ENCODE assay signal across 29 cellular contexts in the genomic region with DNA sequence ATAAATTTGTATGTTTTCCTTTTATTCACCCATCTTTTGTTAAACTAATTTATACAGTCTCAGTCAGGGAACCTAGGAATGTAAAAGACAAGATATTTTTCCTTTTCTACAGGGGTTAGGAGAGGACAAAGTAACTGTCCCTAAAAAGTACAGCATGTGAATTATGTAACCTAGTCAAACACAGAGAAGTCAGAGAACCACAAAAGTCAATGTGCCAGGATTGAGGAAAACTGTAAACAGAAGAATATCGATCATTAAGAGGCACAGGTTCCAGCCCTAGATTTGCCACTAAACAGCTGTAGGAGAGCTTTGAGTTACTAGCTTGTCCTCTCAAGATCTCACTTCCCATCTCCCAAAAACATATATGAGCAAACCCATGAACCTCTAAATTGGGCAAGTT.
"Had no signal": no experiment of that assay in that cellular context is flagged by ENCODE, and none has a peak within 500 bp of the region (broad histone marks: within the 10 kb centered on the region; RNA-seq: fewer than 3 reads in every experiment).

No MANE protein-coding gene starts in this region.

- FAIRE-seq: urothelium cell line had no signal

- H3K27me3 ChIP-seq: stomach, suprapubic skin, testis, thyroid gland, tibial artery, tibial nerve, transverse colon, upper lobe of left lung, upper lobe of right lung, uterus, vagina had no signal

- H3K27ac ChIP-seq: stomach, suprapubic skin, testis, thoracic aorta, thyroid gland, tibial artery, tibial nerve, transverse colon, upper lobe of left lung, upper lobe of right lung, uterus, vagina had no signal

- H3K27me3 Mint-ChIP-seq: stimulated activated memory B cell treated with anti-CD40 and anti-IgM and Interleukin-4, amounts not matched to agents 10 μg/mL and 1 μg/mL and 100 μg/mL, for 72 hours; stimulated activated naive B cell treated with anti-CD40 and anti-IgM and Interleukin-4, amounts not matched to agents 10 μg/mL and 1 μg/mL and 100 μg/mL, for 72 hours; stimulated activated naive CD8-positive, alpha-beta T cell treated with anti-CD3 and anti-CD28 coated beads, Interleukin-15, amount 100 ng/mL, for 72 hours; stimulated activated naive CD8-positive, alpha-beta T cell treated with anti-CD3 and anti-CD28 coated beads, Interleukin-15, Interleukin-2, amounts not matched to agents 100 ng/mL and 50 ng/mL, for 24 hours; type B pancreatic cell had no signal

- ATAC-seq: stimulated activated effector memory CD8-positive, alpha-beta T cell treated with anti-CD3 and anti-CD28 coated beads, Interleukin-12 subunit alpha, Interleukin-12 subunit beta, amount 100 ng/mL, for 72 hours; stimulated activated memory B cell treated with anti-CD40 and anti-IgM and Interleukin-4, amounts not matched to agents 10 μg/mL and 1 μg/mL and 100 μg/mL, for 72 hours; stimulated activated naive B cell treated with anti-CD40 and anti-IgM and Interleukin-4, amounts not matched to agents 10 μg/mL and 1 μg/mL and 100 μg/mL, for 72 hours; stimulated activated naive CD8-positive, alpha-beta T cell treated with anti-CD3 and anti-CD28 coated beads, Interleukin-15, amount 100 ng/mL, for 72 hours; stimulated activated naive CD8-positive, alpha-beta T cell treated with anti-CD3 and anti-CD28 coated beads, Interleukin-15, Interleukin-2, amounts not matched to agents 100 U/mL and 50 U/mL, for 24 hours; upper lobe of right lung had no signal

- H3K36me3 Mint-ChIP-seq: stimulated activated effector memory CD8-positive, alpha-beta T cell treated with anti-CD3 and anti-CD28 coated beads, Interleukin-12 subunit alpha, Interleukin-12 subunit beta, amount 100 ng/mL, for 72 hours; stimulated activated memory B cell treated with anti-CD40 and anti-IgM and Interleukin-4, amounts not matched to agents 10 μg/mL and 1 μg/mL and 100 μg/mL, for 72 hours; stimulated activated naive B cell treated with anti-CD40 and anti-IgM and Interleukin-4, amounts not matched to agents 10 μg/mL and 1 μg/mL and 100 μg/mL, for 72 hours; type B pancreatic cell had no signal

- H3K4me3 ChIP-seq: stomach, suprapubic skin, testis, thoracic aorta, thyroid gland, tibial artery, tibial nerve, transverse colon, upper lobe of left lung, upper lobe of right lung, uterus, vagina had no signal

- H3K4me3 Mint-ChIP-seq: stimulated activated effector memory CD8-positive, alpha-beta T cell treated with anti-CD3 and anti-CD28 coated beads, Interleukin-12 subunit alpha, Interleukin-12 subunit beta, amount 100 ng/mL, for 72 hours; stimulated activated memory B cell treated with anti-CD40 and anti-IgM and Interleukin-4, amounts not matched to agents 10 μg/mL and 1 μg/mL and 100 μg/mL, for 72 hours; stimulated activated naive B cell treated with anti-CD40 and anti-IgM and Interleukin-4, amounts not matched to agents 10 μg/mL and 1 μg/mL and 100 μg/mL, for 72 hours; stimulated activated naive CD8-positive, alpha-beta T cell treated with anti-CD3 and anti-CD28 coated beads, Interleukin-15, amount 100 ng/mL, for 72 hours; stimulated activated naive CD8-positive, alpha-beta T cell treated with anti-CD3 and anti-CD28 coated beads, Interleukin-15, Interleukin-2, amounts not matched to agents 100 ng/mL and 50 ng/mL, for 24 hours; type B pancreatic cell had no signal

- H3K4me1 ChIP-seq: stomach, suprapubic skin, testis, thyroid gland, tibial artery, tibial nerve, transverse colon, upper lobe of left lung, upper lobe of right lung, uterus, vagina had no signal

- DNase-seq: stimulated activated CD4-positive, alpha-beta T cell treated with anti-CD3 and anti-CD28 coated beads, Interleukin-2, amount 100 ng/mL, for 48 hours; stimulated activated CD4-positive, alpha-beta T cell treated with anti-CD3 and anti-CD28 coated beads, Interleukin-4, amount 100 ng/mL, for 1 hour; stimulated activated CD4-positive, alpha-beta T cell treated with anti-CD3 and anti-CD28 coated beads, Interleukin-4, amount 100 ng/mL, for 24 hours; stimulated activated CD4-positive, alpha-beta T cell treated with anti-CD3 and anti-CD28 coated beads, Interleukin-4, amount 100 ng/mL, for 4 hours; stimulated activated CD8-positive, alpha-beta memory T cell treated with anti-CD3 and anti-CD28 coated beads, Interleukin-4, amount 100 ng/mL, for 48 hours; stimulated activated naive B cell treated with anti-CD40 and anti-IgM and Interleukin-4, amounts not matched to agents 10 μg/mL and 1 μg/mL and 100 μg/mL, for 72 hours; stimulated activated naive CD4-positive, alpha-beta T cell; stimulated activated naive CD4-positive, alpha-beta T cell treated with Interleukin-2 at 50 U/mL for 16 hours; stimulated activated naive CD8-positive, alpha-beta T cell treated with anti-CD3 and anti-CD28 coated beads, Interleukin-15, amount 100 ng/mL, for 72 hours; stimulated activated naive CD8-positive, alpha-beta T cell treated with anti-CD3 and anti-CD28 coated beads, Interleukin-15, Interleukin-2, amounts not matched to agents 100 U/mL and 50 U/mL, for 24 hours; stomach; substantia nigra; testis; thyroid gland; tibial artery; transverse colon; trophoblast cell; upper lobe of left lung; upper lobe of right lung; uterus had no signal

- H3K27ac Mint-ChIP-seq: stimulated activated effector memory CD8-positive, alpha-beta T cell treated with anti-CD3 and anti-CD28 coated beads, Interleukin-12 subunit alpha, Interleukin-12 subunit beta, amount 100 ng/mL, for 72 hours; stimulated activated memory B cell treated with anti-CD40 and anti-IgM and Interleukin-4, amounts not matched to agents 10 μg/mL and 1 μg/mL and 100 μg/mL, for 72 hours; stimulated activated naive B cell treated with anti-CD40 and anti-IgM and Interleukin-4, amounts not matched to agents 10 μg/mL and 1 μg/mL and 100 μg/mL, for 72 hours; stimulated activated naive CD8-positive, alpha-beta T cell treated with anti-CD3 and anti-CD28 coated beads, Interleukin-15, Interleukin-2, amounts not matched to agents 100 ng/mL and 50 ng/mL, for 24 hours; type B pancreatic cell had no signal

- H3K4me1 Mint-ChIP-seq: stimulated activated effector memory CD8-positive, alpha-beta T cell treated with anti-CD3 and anti-CD28 coated beads, Interleukin-12 subunit alpha, Interleukin-12 subunit beta, amount 100 ng/mL, for 72 hours; stimulated activated memory B cell treated with anti-CD40 and anti-IgM and Interleukin-4, amounts not matched to agents 10 μg/mL and 1 μg/mL and 100 μg/mL, for 72 hours; stimulated activated naive B cell treated with anti-CD40 and anti-IgM and Interleukin-4, amounts not matched to agents 10 μg/mL and 1 μg/mL and 100 μg/mL, for 72 hours; stimulated activated naive CD8-positive, alpha-beta T cell treated with anti-CD3 and anti-CD28 coated beads, Interleukin-15, amount 100 ng/mL, for 72 hours had no signal

- H3K36me3 ChIP-seq: stomach, suprapubic skin, thoracic aorta, thyroid gland, tibial artery, tibial nerve, transverse colon, upper lobe of left lung, upper lobe of right lung, uterus, vagina had no signal

- H3K9me3 ChIP-seq: stomach, suprapubic skin, testis, thoracic aorta, thyroid gland, tibial artery, tibial nerve, transverse colon, upper lobe of left lung, upper lobe of right lung, uterus, vagina had no signal
